Comparison of ENCODE assay signal across 8 cellular contexts in the genomic region with DNA sequence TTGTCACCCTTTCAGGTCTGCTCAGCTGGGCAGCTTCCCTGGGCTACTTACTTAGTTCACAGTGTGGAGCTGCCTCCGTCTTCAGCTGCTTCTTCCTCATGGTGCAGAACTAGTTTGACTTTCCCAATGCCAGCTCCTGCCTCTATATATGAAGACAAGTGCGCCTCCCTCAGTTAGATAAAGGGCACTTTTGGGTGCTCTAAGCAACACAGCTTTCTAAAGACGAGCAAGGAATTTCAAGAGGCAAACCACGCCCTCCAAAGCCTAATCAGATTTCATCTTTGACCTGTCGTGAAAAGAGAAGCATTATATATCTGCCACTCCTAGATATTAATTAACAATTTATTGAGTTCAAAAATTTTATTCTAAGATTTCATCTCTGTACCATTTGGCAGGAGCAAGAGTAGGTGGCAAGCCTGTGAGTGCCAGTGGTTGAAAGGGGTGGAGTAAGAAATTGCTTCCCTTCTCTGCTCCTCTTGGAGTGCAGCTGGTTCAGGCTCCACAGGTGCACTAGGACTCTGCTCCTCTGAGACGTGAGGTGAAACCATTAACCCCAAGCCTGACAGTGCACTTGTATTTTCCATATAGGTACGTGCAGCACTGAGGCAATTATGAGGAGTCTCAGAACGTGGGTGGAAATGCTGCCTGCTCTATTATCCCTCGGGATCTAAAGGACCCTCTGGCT. TPM values are rescaled to one million over a fixed set of nuclear protein-coding genes. Genes with fewer than 3 reads are reported as not detected.
DNase-seq lines count a peak whose midpoint lies in the region; ATAC-seq and TF ChIP-seq lines count a peak whose summit lies in the region.

No MANE protein-coding gene starts in this region.

- no peak overlapping the region for H3K27ac Mint-ChIP-seq in activated T-helper 1 cell treated with anti-CD3 and anti-CD28 coated beads, Interleukin-12 subunit alpha, Interleukin-12 subunit beta, Interleukin-2, Interleukin-4 antibody, amounts not matched to agents 30 ng/mL and 10 ng/mL and 1 ng/mL, durations not matched to agents 14 hours and 24 hours and 36 hours

- 0 out of 2 replicates have a peak, but pooled peaks have one; percentile 17 for TF ChIP-seq POLR2A in Raji (IDR thresholded peaks at IDR 0.05; ENCODE audit: insufficient read depth, low read depth, low read length)

- peak overlapping the region; percentile 27 for H2AFZ ChIP-seq in parathyroid adenoma

- no peaks in the 10 kb centered on the region for H3K27me3 ChIP-seq in parathyroid adenoma (ENCODE audit: control insufficient read depth, insufficient read depth, low read length)

- H3K4me3 ChIP-seq in epithelial cell of esophagus (ENCODE audit: low read length) = peak overlapping the region; percentile 43
- no peak overlapping the region for H3K4me3 ChIP-seq in parathyroid adenoma (ENCODE audit: low read depth, low read length)

- peaks cover 15% of the 10 kb centered on the region for H3K79me2 ChIP-seq in parathyroid adenoma

- H3K36me3 Mint-ChIP-seq in activated T-helper 1 cell treated with anti-CD3 and anti-CD28 coated beads, Interleukin-12 subunit alpha, Interleukin-12 subunit beta, Interleukin-2, Interleukin-4 antibody, amounts not matched to agents 30 ng/mL and 10 ng/mL and 1 ng/mL, durations not matched to agents 14 hours and 24 hours and 36 hours (ENCODE audit: low read depth) = no peaks in the 10 kb centered on the region

- DNase-seq in NCI-H1105 treated with DMSO at 0.1 percent for 48 hours (lab: John Stamatoyannopoulos, UW) (peak; percentile 8), NCI-H1105 (lab: John Stamatoyannopoulos, UW) (no peak), LHCN-M2 (ENCODE audit: low read depth) (peak; percentile 77), epithelial cell of esophagus (ENCODE audit: low read depth) (peak; percentile 84)
- no peak for DNase-seq in activated T-helper 1 cell treated with anti-CD3 and anti-CD28 coated beads, Interleukin-12 subunit alpha, Interleukin-12 subunit beta, Interleukin-2, Interleukin-4 antibody, amounts not matched to agents 30 ng/mL and 10 ng/mL and 1 ng/mL, durations not matched to agents 14 hours and 24 hours and 36 hours (ENCODE audit: low spot score)

- H3K9me3 Mint-ChIP-seq in activated T-helper 1 cell treated with anti-CD3 and anti-CD28 coated beads, Interleukin-12 subunit alpha, Interleukin-12 subunit beta, Interleukin-2, Interleukin-4 antibody, amounts not matched to agents 30 ng/mL and 10 ng/mL and 1 ng/mL, durations not matched to agents 14 hours and 24 hours and 36 hours = no peaks in the 10 kb centered on the region

- peaks cover 9% of the 10 kb centered on the region for H3K4me1 ChIP-seq in parathyroid adenoma

- H3K9me3 ChIP-seq in parathyroid adenoma (ENCODE audit: control insufficient read depth, low read length) = no peaks in the 10 kb centered on the region

- TF ChIP-seq CTCF in epithelial cell of esophagus (IDR thresholded peaks at IDR 0.05; ENCODE audit: insufficient read depth, low read depth, low read length, missing control alignments) (peak; percentile 67), parathyroid adenoma (IDR thresholded peaks at IDR 0.05) (peak; percentile 28)

- H3K4me1 Mint-ChIP-seq in activated T-helper 1 cell treated with anti-CD3 and anti-CD28 coated beads, Interleukin-12 subunit alpha, Interleukin-12 subunit beta, Interleukin-2, Interleukin-4 antibody, amounts not matched to agents 30 ng/mL and 10 ng/mL and 1 ng/mL, durations not matched to agents 14 hours and 24 hours and 36 hours (ENCODE audit: low read depth) = peaks cover 37% of the 10 kb centered on the region

- H3K27me3 Mint-ChIP-seq in activated T-helper 1 cell treated with anti-CD3 and anti-CD28 coated beads, Interleukin-12 subunit alpha, Interleukin-12 subunit beta, Interleukin-2, Interleukin-4 antibody, amounts not matched to agents 30 ng/mL and 10 ng/mL and 1 ng/mL, durations not matched to agents 14 hours and 24 hours and 36 hours (ENCODE audit: insufficient read depth) = peaks cover 18% of the 10 kb centered on the region

- H3K4me3 Mint-ChIP-seq in activated T-helper 1 cell treated with anti-CD3 and anti-CD28 coated beads, Interleukin-12 subunit alpha, Interleukin-12 subunit beta, Interleukin-2, Interleukin-4 antibody, amounts not matched to agents 30 ng/mL and 10 ng/mL and 1 ng/mL, durations not matched to agents 14 hours and 24 hours and 36 hours = no peak overlapping the region

- H3K9ac ChIP-seq in parathyroid adenoma = no peak overlapping the region

- no peak overlapping the region for H3K27ac ChIP-seq in parathyroid adenoma

- H3K4me2 ChIP-seq in parathyroid adenoma (ENCODE audit: low read length) = no peak overlapping the region

- intact Hi-C loops in activated T-helper 1 cell treated with anti-CD3 and anti-CD28 coated beads, Interleukin-12 subunit alpha, Interleukin-12 subunit beta, Interleukin-2, Interleukin-4 antibody, amounts not matched to agents 30 ng/mL and 10 ng/mL and 1 ng/mL, durations not matched to agents 14 hours and 24 hours and 36 hours (cut with micrococcal nuclease) = loop anchor here (1.0 to 10.0 kb wide), 3 partner anchors 203 to 913 kb away; partner anchors contain the start of gene COX14

- ATAC-seq in HG03571 (IDR thresholded peaks at IDR 0.05; ENCODE audit: unreplicated experiment) = no peak

- no peaks in the 10 kb centered on the region for H3K36me3 ChIP-seq in parathyroid adenoma (ENCODE audit: control insufficient read depth, insufficient read depth, low read length)

RNA-seq across cellular contexts. Expression of gene SLC11A2, which starts 2.1 kb away (rescaled TPM):
- total RNA-seq in LHCN-M2 (2014; rRNA removed) = 29.2 and 36.7 TPM in 2 replicates
- polyA plus RNA-seq in LHCN-M2 (2012) = 15.8 TPM
- 56.9 and 63.9 TPM in 2 replicates for total RNA-seq in activated T-helper 1 cell treated with anti-CD3 and anti-CD28 coated beads, Interleukin-12 subunit alpha, Interleukin-12 subunit beta, Interleukin-2, Interleukin-4 antibody, amounts not matched to agents 30 ng/mL and 10 ng/mL and 1 ng/mL, durations not matched to agents 14 hours and 24 hours and 36 hours

RNA-seq across cellular contexts. Expression of gene LETMD1, which starts 19.9 kb away (rescaled TPM):
- total RNA-seq in LHCN-M2 (2014; rRNA removed) = 24.4 and 32.1 TPM in 2 replicates
- 20.4 TPM for polyA plus RNA-seq in LHCN-M2 (2012)
- 70.7 and 74.3 TPM in 2 replicates for total RNA-seq in activated T-helper 1 cell treated with anti-CD3 and anti-CD28 coated beads, Interleukin-12 subunit alpha, Interleukin-12 subunit beta, Interleukin-2, Interleukin-4 antibody, amounts not matched to agents 30 ng/mL and 10 ng/mL and 1 ng/mL, durations not matched to agents 14 hours and 24 hours and 36 hours

RNA-seq across cellular contexts. Expression of gene CSRNP2, which starts 55.1 kb away (rescaled TPM):
- 29.7 and 31.5 TPM in 2 replicates for total RNA-seq in LHCN-M2 (2014; rRNA removed)
- 15.0 TPM for polyA plus RNA-seq in LHCN-M2 (2012)
- total RNA-seq in activated T-helper 1 cell treated with anti-CD3 and anti-CD28 coated beads, Interleukin-12 subunit alpha, Interleukin-12 subunit beta, Interleukin-2, Interleukin-4 antibody, amounts not matched to agents 30 ng/mL and 10 ng/mL and 1 ng/mL, durations not matched to agents 14 hours and 24 hours and 36 hours = 28.6 and 35.2 TPM in 2 replicates

Comparison
In these comparisons a context has a peak if more than half of its experiments do, and no peak if none do; other contexts are left out.
1. DNase-seq: peak in NCI-H1105 treated with DMSO at 0.1 percent for 48 hours (single experiment), LHCN-M2 (single experiment) and epithelial cell of esophagus (single experiment); none in NCI-H1105 (single experiment) and activated T-helper 1 cell treated with anti-CD3 and anti-CD28 coated beads, Interleukin-12 subunit alpha, Interleukin-12 subunit beta, Interleukin-2, Interleukin-4 antibody, amounts not matched to agents 30 ng/mL and 10 ng/mL and 1 ng/mL, durations not matched to agents 14 hours and 24 hours and 36 hours (single experiment).